19 cellular contexts compared by ENCODE assay signal in the genomic region with DNA sequence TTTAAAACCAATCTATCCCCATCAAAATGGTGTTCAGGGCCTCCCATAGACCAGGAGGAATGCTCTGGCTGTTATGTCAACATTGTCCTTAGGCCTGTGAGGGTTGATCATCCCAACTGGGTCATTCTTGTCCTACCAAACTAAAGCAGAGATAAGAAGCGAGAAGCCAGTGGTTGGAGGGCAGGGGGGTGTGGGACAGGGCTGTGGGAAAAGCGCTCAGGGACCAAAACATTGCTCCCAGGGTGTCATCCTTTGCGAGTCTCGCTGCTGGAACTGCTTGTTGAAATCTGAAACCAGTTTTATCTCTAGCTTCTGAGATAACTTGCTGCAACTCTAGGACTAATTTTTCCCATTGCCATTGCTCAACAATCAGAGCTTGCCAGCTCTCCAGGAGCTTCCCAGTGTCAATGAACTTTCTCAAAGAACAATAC. TPM values are rescaled to one million over a fixed set of nuclear protein-coding genes. Genes with fewer than 3 reads are reported as not detected.
DNase-seq lines count a peak whose midpoint lies in the region; ATAC-seq and TF ChIP-seq lines count a peak whose summit lies in the region.
"Had no signal": no experiment of that assay in that cellular context is flagged by ENCODE, and none has a peak within 500 bp of the region (broad histone marks: within the 10 kb centered on the region; RNA-seq: fewer than 3 reads in every experiment).

No MANE protein-coding gene starts in this region.

- H3K9me3 ChIP-seq in mesenchymal stem cell (ENCODE audit: control insufficient read depth, low read length) = no peaks in the 10 kb centered on the region
- H3K9me3 ChIP-seq in aorta (ENCODE audit: control insufficient read depth, low read length) = no peaks in the 10 kb centered on the region
- H3K9me3 ChIP-seq: Peyer's patch had no signal

- WGBS in mesenchymal stem cell = 50% methylated on average over 4 of the region's 4 CpGs
- WGBS in aorta, 2 donors = 64% methylated on average over 4 of the region's 4 CpGs

- no peak overlapping the region for H2AK5ac ChIP-seq in mesenchymal stem cell (ENCODE audit: low read length, severe bottlenecking)

- no peak overlapping the region for H2BK15ac ChIP-seq in mesenchymal stem cell (ENCODE audit: low read depth, poor library complexity, severe bottlenecking)

- no peaks in the 10 kb centered on the region for H3K9me3 Mint-ChIP-seq in activated T-cell treated with anti-CD3 and anti-CD28 coated beads, Interleukin-2, amount 50 U/mL, for 4 hours
- H3K9me3 Mint-ChIP-seq: activated CD4-positive, alpha-beta T cell treated with anti-CD3 and anti-CD28 coated beads, Interleukin-2, amount 10 ng/mL, durations not matched to agents 24 days and 14 days; activated naive CD4-positive, alpha-beta T cell treated with anti-CD3 and anti-CD28 coated beads for 36 hours; HFFc6 had no signal

- no peak overlapping the region for H3K4me3 ChIP-seq in fibroblast of villous mesenchyme (ENCODE audit: low read depth, low read length)
- H3K4me3 ChIP-seq in mesenchymal stem cell (ENCODE audit: insufficient read depth in 1 of 2, low read depth in 1 of 2, low read length in 2 of 2) = no peak overlapping the region
- H3K4me3 ChIP-seq in aorta (ENCODE audit: low read length in 2 of 2) = no peak overlapping the region
- H3K4me3 ChIP-seq: Peyer's patch had no signal

- H3K4ac ChIP-seq in mesenchymal stem cell (ENCODE audit: low read depth in 1 of 2, low read length in 2 of 2) = no peak overlapping the region

- H3K27ac ChIP-seq in mesenchymal stem cell (ENCODE audit: low read length, poor library complexity, severe bottlenecking) (no peak overlapping the region), aorta (ENCODE audit: low read depth in 1 of 2, low read length in 2 of 2) (no peak overlapping the region)
- H3K27ac ChIP-seq: Peyer's patch had no signal

- H3K4me2 ChIP-seq in mesenchymal stem cell (ENCODE audit: low read length, poor library complexity, severe bottlenecking) = no peak overlapping the region

- H2BK5ac ChIP-seq in mesenchymal stem cell (ENCODE audit: low read depth, low read length, poor library complexity, severe bottlenecking) = no peak overlapping the region

- DNase-seq in RPMI7951 (ENCODE audit: low read depth) = peak; percentile 22
- DNase-seq in fibroblast of villous mesenchyme (ENCODE audit: low read depth) = peak; percentile 92
- peak; percentile 66 for DNase-seq in mesenchymal stem cell
- no peak for DNase-seq in aorta
- DNase-seq in activated T-cell treated with anti-CD3 and anti-CD28 coated beads, Interleukin-2, amount 50 U/mL, for 4 hours = no peak
- DNase-seq in NCI-H2196 (lab: John Stamatoyannopoulos, UW; ENCODE audit: unreplicated experiment) = no peak
- no peak for DNase-seq in DMS79 (lab: John Stamatoyannopoulos, UW)
- DNase-seq: activated CD4-positive, alpha-beta T cell treated with anti-CD3 and anti-CD28 coated beads, Interleukin-2, amount 10 ng/mL, durations not matched to agents 24 days and 14 days; activated naive CD4-positive, alpha-beta T cell treated with anti-CD3 and anti-CD28 coated beads for 36 hours; C1 segment of cervical spinal cord; effector memory CD4-positive, alpha-beta T cell; HFFc6; NCI-H2081 treated with DMSO at 0.1 percent for 48 hours; NCI-H82; Peyer's patch had no signal

- no peak for TF ChIP-seq CTCF in fibroblast of villous mesenchyme (IDR thresholded peaks at IDR 0.05; ENCODE audit: insufficient read depth, low read depth, low read length)

- no peak overlapping the region for H4K91ac ChIP-seq in mesenchymal stem cell (ENCODE audit: low read length)

- no peak overlapping the region for H2BK12ac ChIP-seq in mesenchymal stem cell (ENCODE audit: low read length in 2 of 2)

- H3K36me3 ChIP-seq in mesenchymal stem cell (ENCODE audit: control insufficient read depth in 1 of 2, insufficient read depth in 2 of 2, low read depth in 1 of 2, low read length in 2 of 2) (no peaks in the 10 kb centered on the region), aorta (ENCODE audit: control insufficient read depth in 1 of 2, insufficient read depth in 2 of 2, low read length in 1 of 2) (no peaks in the 10 kb centered on the region)
- H3K36me3 ChIP-seq: Peyer's patch had no signal

- no peaks in the 10 kb centered on the region for H3K4me1 Mint-ChIP-seq in activated T-cell treated with anti-CD3 and anti-CD28 coated beads, Interleukin-2, amount 50 U/mL, for 4 hours (ENCODE audit: low read depth)
- H3K4me1 Mint-ChIP-seq: activated CD4-positive, alpha-beta T cell treated with anti-CD3 and anti-CD28 coated beads, Interleukin-2, amount 10 ng/mL, durations not matched to agents 24 days and 14 days had no signal

- no peak overlapping the region for H3K14ac ChIP-seq in mesenchymal stem cell (ENCODE audit: low read length in 2 of 2)

- no peak overlapping the region for H3K23ac ChIP-seq in mesenchymal stem cell (ENCODE audit: low read length in 2 of 2)

- no peaks in the 10 kb centered on the region for H3K79me1 ChIP-seq in mesenchymal stem cell (replicated peaks; ENCODE audit: low read length, poor library complexity, severe bottlenecking)

- H3K27me3 ChIP-seq in mesenchymal stem cell (ENCODE audit: control insufficient read depth in 1 of 2, insufficient read depth in 1 of 2, low read length in 2 of 2) (peaks cover 0 to 10% of the 10 kb centered on the region in 2 experiments), aorta (ENCODE audit: control insufficient read depth in 1 of 2, insufficient read depth in 2 of 2, low read length in 1 of 2) (no peaks in the 10 kb centered on the region)
- H3K27me3 ChIP-seq: Peyer's patch had no signal

- intact Hi-C loops in aorta (cut with DNase I) = no loop called here

- no peak overlapping the region for H2AFZ ChIP-seq in mesenchymal stem cell (ENCODE audit: low read depth, low read length)

- peak; percentile 76 for ATAC-seq in aorta (ENCODE audit: low FRiP score)
- ATAC-seq in activated T-cell treated with anti-CD3 and anti-CD28 coated beads, Interleukin-2, amount 50 U/mL, for 4 hours = no peak
- ATAC-seq: sciatic nerve had no signal

- H3K27me3 Mint-ChIP-seq in activated T-cell treated with anti-CD3 and anti-CD28 coated beads, Interleukin-2, amount 50 U/mL, for 4 hours (ENCODE audit: low read depth) = peaks cover 2% of the 10 kb centered on the region

- H4K8ac ChIP-seq in mesenchymal stem cell (ENCODE audit: low read length) = no peak overlapping the region

- H3K9ac ChIP-seq in mesenchymal stem cell (ENCODE audit: low read length) = no peak overlapping the region

- no peak overlapping the region for H3K4me3 Mint-ChIP-seq in activated T-cell treated with anti-CD3 and anti-CD28 coated beads, Interleukin-2, amount 50 U/mL, for 4 hours
- H3K4me3 Mint-ChIP-seq: activated CD4-positive, alpha-beta T cell treated with anti-CD3 and anti-CD28 coated beads, Interleukin-2, amount 10 ng/mL, durations not matched to agents 24 days and 14 days; activated naive CD4-positive, alpha-beta T cell treated with anti-CD3 and anti-CD28 coated beads for 36 hours; HFFc6 had no signal

- peaks cover 7% of the 10 kb centered on the region for H3K4me1 ChIP-seq in mesenchymal stem cell (ENCODE audit: control insufficient read depth, insufficient read depth, low read depth, low read length)
- no peaks in the 10 kb centered on the region for H3K4me1 ChIP-seq in aorta (ENCODE audit: control insufficient read depth in 1 of 2, insufficient read depth in 2 of 2, low read length in 2 of 2)
- H3K4me1 ChIP-seq: Peyer's patch had no signal

- H3K18ac ChIP-seq in mesenchymal stem cell (ENCODE audit: low read depth in 1 of 2, low read length in 2 of 2) = no peak overlapping the region

- no peaks in the 10 kb centered on the region for H3K36me3 Mint-ChIP-seq in activated T-cell treated with anti-CD3 and anti-CD28 coated beads, Interleukin-2, amount 50 U/mL, for 4 hours (ENCODE audit: insufficient read depth)

- no peak overlapping the region for H2BK120ac ChIP-seq in mesenchymal stem cell (ENCODE audit: low read depth, low read length)

RNA-seq across cellular contexts. Expression of a gene that starts 48.1 kb away (rescaled TPM):
- total RNA-seq in RPMI7951 (2014; rRNA removed; shearing (Covaris generic)) = not detected in 2 replicates
- total RNA-seq in fibroblast of villous mesenchyme = under 0.01 TPM in 1 of 2 replicates, not detected in the other
- not detected for polyA plus RNA-seq in mesenchymal stem cell (2013, experiment 1 of 2)
- not detected for polyA plus RNA-seq in mesenchymal stem cell (2013, experiment 2 of 2)
- total RNA-seq in aorta = not detected
- polyA plus RNA-seq in aorta = not detected
- total RNA-seq in activated T-cell treated with anti-CD3 and anti-CD28 coated beads, Interleukin-2, amount 50 U/mL, for 4 hours = under 1 TPM in 1 of 3 donors, not detected in 2; 0.13 TPM
- total RNA-seq: activated naive CD4-positive, alpha-beta T cell treated with anti-CD3 and anti-CD28 coated beads for 36 hours; bronchial epithelial cell; HFFc6; lung microvascular endothelial cell; Peyer's patch; sciatic nerve; temporal lobe had no signal

Comparison
In these comparisons a context has a peak if more than half of its experiments do, and no peak if none do; other contexts are left out.
1. DNase-seq: peak in RPMI7951 (single experiment), fibroblast of villous mesenchyme (single experiment) and mesenchymal stem cell (single experiment); none in aorta (0 of 2), activated T-cell treated with anti-CD3 and anti-CD28 coated beads, Interleukin-2, amount 50 U/mL, for 4 hours (single experiment), NCI-H2196 (single experiment) and DMS79 (single experiment).